In the genomic region with DNA sequence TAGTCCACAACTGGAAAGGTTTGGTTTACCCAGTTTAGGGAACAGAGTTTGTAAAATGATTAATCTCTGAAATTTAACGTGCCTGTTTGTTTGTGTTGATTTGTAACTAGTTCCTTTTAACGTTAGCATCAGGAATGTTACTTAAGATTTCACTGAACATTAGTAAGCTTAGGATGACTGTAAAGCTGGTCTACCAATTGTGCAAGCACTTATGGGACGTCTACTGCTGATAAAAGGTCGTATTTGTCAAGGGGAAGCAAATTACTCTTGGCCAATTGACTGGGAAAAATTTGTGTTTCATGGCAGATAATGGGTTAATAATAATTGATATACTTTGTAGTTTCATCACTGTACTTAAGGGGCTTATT, we compare ENCODE assay signal across 14 cellular contexts. TPM values are rescaled to one million over a fixed set of nuclear protein-coding genes. Genes with fewer than 3 reads are reported as not detected.
DNase-seq lines count a peak whose midpoint lies in the region; ATAC-seq and TF ChIP-seq lines count a peak whose summit lies in the region.
"Had no signal": no experiment of that assay in that cellular context is flagged by ENCODE, and none has a peak within 500 bp of the region (broad histone marks: within the 10 kb centered on the region; RNA-seq: fewer than 3 reads in every experiment).

No MANE protein-coding gene starts in this region.

- H3K27me3 ChIP-seq in CD4-positive, alpha-beta T cell (ENCODE audit: control insufficient read depth, insufficient read depth, low read length): no peaks in the 10 kb centered on the region
- no peaks in the 10 kb centered on the region for H3K27me3 ChIP-seq in osteoblast (ENCODE audit: insufficient read depth, low read length)

- ATAC-seq in CD4-positive, alpha-beta T cell (ENCODE audit: poor library complexity): no peak
- ATAC-seq in HG02870 (IDR thresholded peaks at IDR 0.05; ENCODE audit: unreplicated experiment) (no peak), left lobe of liver (no peak)

- H4K20me1 ChIP-seq in osteoblast (ENCODE audit: insufficient read depth, low read length): peaks cover 47% of the 10 kb centered on the region

- CTCF ChIA-PET in CD4-positive, alpha-beta T cell (lab: Charles Lee): interaction anchor here (0.7 to 1.2 kb wide), 3 partner anchors 46 to 317 kb away, joined by 3 to 4 read pairs (median 3); no protein-coding TSS in a partner anchor

- no peak overlapping the region for H3K27ac ChIP-seq in CD4-positive, alpha-beta T cell (ENCODE audit: low read depth, low read length)
- H3K27ac ChIP-seq in osteoblast (ENCODE audit: low read depth, low read length): peak overlapping the region; percentile 9
- H3K27ac ChIP-seq: VCaP had no signal

- no peak overlapping the region for H3K4me2 ChIP-seq in osteoblast (ENCODE audit: insufficient read depth, low read length)

- TF ChIP-seq CTCF in CD4-positive, alpha-beta T cell (IDR thresholded peaks at IDR 0.05): no peak
- TF ChIP-seq CTCF in choroid plexus epithelial cell (conservative IDR thresholded peaks at IDR 0.05; ENCODE audit: low read depth, low read length) (no peak), osteoblast (IDR thresholded peaks at IDR 0.05; ENCODE audit: extremely low read depth, low read depth, low read length) (no peak)

- peaks cover 16% of the 10 kb centered on the region for H3K36me3 ChIP-seq in osteoblast (ENCODE audit: insufficient read depth, low read length)

- H3K9me3 ChIP-seq in CD4-positive, alpha-beta T cell (ENCODE audit: control insufficient read depth, low read length): no peaks in the 10 kb centered on the region
- no peaks in the 10 kb centered on the region for H3K9me3 ChIP-seq in osteoblast (ENCODE audit: low read depth, low read length)

- peak overlapping the region; percentile 42 for H3K27ac Mint-ChIP-seq in CD4-positive, alpha-beta T cell

- POLR2A ChIA-PET in CD4-positive, alpha-beta T cell (lab: Charles Lee): interaction anchor here (1.1 kb wide), 1 partner anchor 11 kb away, joined by 3 read pairs; no protein-coding TSS in a partner anchor

- no peak overlapping the region for H2AFZ ChIP-seq in osteoblast (ENCODE audit: low read length)

- intact Hi-C loops in CD4-positive, alpha-beta T cell (cut with DNase I, micrococcal nuclease): no loop called here
- intact Hi-C loops in cardiac septum (cut with DNase I): no loop called here

- H3K4me3 Mint-ChIP-seq in CD4-positive, alpha-beta T cell: peak overlapping the region; percentile 5
- H3K4me3 Mint-ChIP-seq: CD8-positive, alpha-beta T cell had no signal

- H3K79me2 ChIP-seq in osteoblast (ENCODE audit: insufficient read depth, low read length): peaks cover 100% of the 10 kb centered on the region

- no peaks in the 10 kb centered on the region for H3K27me3 Mint-ChIP-seq in CD4-positive, alpha-beta T cell

- H3K4me1 Mint-ChIP-seq in CD4-positive, alpha-beta T cell (ENCODE audit: low read depth): peaks cover 88% of the 10 kb centered on the region

- DNase-seq in CD4-positive, alpha-beta T cell: no peak
- DNase-seq in NCI-H460 (ENCODE audit: extremely low read depth, low read depth): peak; percentile 75
- peak; percentile 54 for DNase-seq in choroid plexus epithelial cell (ENCODE audit: low read depth)
- DNase-seq in osteoblast (ENCODE audit: insufficient read length, low spot score, missing footprints): no peak
- DNase-seq in cardiac septum (ENCODE audit: low spot score): no peak
- DNase-seq in left lobe of liver (ENCODE audit: low spot score): no peak
- no peak for DNase-seq in SHP77 (lab: John Stamatoyannopoulos, UW)
- DNase-seq: H9, trophoblast cell had no signal

- peaks cover 29% of the 10 kb centered on the region for H3K36me3 Mint-ChIP-seq in CD4-positive, alpha-beta T cell (ENCODE audit: low read depth)

- peaks cover 46% of the 10 kb centered on the region for H3K4me1 ChIP-seq in osteoblast (ENCODE audit: insufficient read depth, low read length)

- H3K4me3 ChIP-seq in choroid plexus epithelial cell (ENCODE audit: low read depth, low read length): no peak overlapping the region
- H3K4me3 ChIP-seq in osteoblast (ENCODE audit: insufficient read depth, low read length): no peak overlapping the region

- H3K9me3 Mint-ChIP-seq in CD4-positive, alpha-beta T cell: no peaks in the 10 kb centered on the region
- H3K9me3 Mint-ChIP-seq: CD8-positive, alpha-beta T cell; H9 had no signal

RNA-seq across cellular contexts. Expression of gene METTL9, which starts 11.8 kb away (rescaled TPM):
- total RNA-seq in CD4-positive, alpha-beta T cell: 10 to 100 TPM; 78.4 to 86.7 TPM
- total RNA-seq in NCI-H460 (2014; rRNA removed; shearing (Covaris generic)): 251 and 259 TPM in 2 replicates
- 129 and 139 TPM in 2 replicates for polyA plus RNA-seq in NCI-H460 (2014; cell fraction: nucleus; rRNA removed)
- total RNA-seq in osteoblast: 170 and 210 TPM in 2 replicates
- 56.1 TPM for total RNA-seq in cardiac septum
- total RNA-seq in left lobe of liver: 11.4 TPM

RNA-seq across cellular contexts. Expression of gene IGSF6, which starts 41.2 kb away (rescaled TPM):
- under 1 TPM; 0.31 to 0.77 TPM for total RNA-seq in CD4-positive, alpha-beta T cell
- not detected in 2 replicates for total RNA-seq in NCI-H460 (2014; rRNA removed; shearing (Covaris generic))
- not detected in 2 replicates for polyA plus RNA-seq in NCI-H460 (2014; cell fraction: nucleus; rRNA removed)
- total RNA-seq in osteoblast (under 0.01 and 0.36 TPM in 2 replicates), cardiac septum (2.3 TPM), left lobe of liver (2.8 TPM)
- total RNA-seq: H9, pulmonary artery endothelial cell had no signal

RNA-seq across cellular contexts. Expression of gene OTOA, which starts 52.6 kb away (rescaled TPM):
- under 1 TPM in 1 of 2 experiments, not detected in 1; 0.19 TPM for total RNA-seq in CD4-positive, alpha-beta T cell
- not detected in 2 replicates for total RNA-seq in NCI-H460 (2014; rRNA removed; shearing (Covaris generic))
- not detected in 2 replicates for polyA plus RNA-seq in NCI-H460 (2014; cell fraction: nucleus; rRNA removed)
- total RNA-seq in osteoblast: under 0.01 TPM in 2 replicates
- 0.11 TPM for total RNA-seq in cardiac septum
- 0.10 TPM for total RNA-seq in left lobe of liver
- total RNA-seq: pulmonary artery endothelial cell, Right ventricle myocardium inferior had no signal

Comparison
In these comparisons a context has a peak if more than half of its experiments do, and no peak if none do; other contexts are left out.
1. DNase-seq: peak in NCI-H460 (single experiment) and choroid plexus epithelial cell (single experiment); none in CD4-positive, alpha-beta T cell (0 of 10), osteoblast (single experiment), cardiac septum (single experiment), left lobe of liver (single experiment) and SHP77 (0 of 2).